15 cellular contexts compared by ENCODE assay signal in the genomic region with DNA sequence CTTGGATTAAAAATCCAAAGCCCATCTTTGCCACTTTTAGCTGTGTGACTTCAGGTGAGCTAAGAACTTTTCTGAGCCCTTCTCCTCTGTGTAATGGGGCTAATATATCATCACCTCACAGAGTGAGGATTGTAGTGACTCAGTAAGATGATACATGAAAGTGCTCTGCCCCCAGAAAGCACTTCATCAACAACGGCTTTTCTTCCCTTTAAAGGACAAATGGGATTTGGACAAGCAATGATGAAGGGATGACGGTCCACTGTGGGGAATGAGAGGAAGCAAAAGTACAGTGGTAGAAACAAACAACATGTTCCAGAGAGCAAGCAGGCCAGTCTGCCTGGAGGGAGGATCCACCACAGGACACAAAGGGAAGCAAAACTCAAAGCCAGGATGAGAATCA. TPM values are rescaled to one million over a fixed set of nuclear protein-coding genes. Genes with fewer than 3 reads are reported as not detected.
"Had no signal": no experiment of that assay in that cellular context is flagged by ENCODE, and none has a peak within 500 bp of the region (broad histone marks: within the 10 kb centered on the region; RNA-seq: fewer than 3 reads in every experiment).

No MANE protein-coding gene starts in this region.

- ATAC-seq: esophagus mucosa; foreskin keratinocyte; left cardiac atrium; naive thymus-derived CD4-positive, alpha-beta T cell had no signal

- H3K9me3 Mint-ChIP-seq: immature natural killer cell; naive thymus-derived CD4-positive, alpha-beta T cell had no signal

- H3K27me3 ChIP-seq: dorsolateral prefrontal cortex, foreskin keratinocyte, neutrophil, tibial nerve had no signal

- DNase-seq: activated CD4-positive, alpha-beta T cell treated with anti-CD3 and anti-CD28 coated beads for 4 hours; dorsolateral prefrontal cortex; foreskin keratinocyte; immature natural killer cell; left cardiac atrium; naive thymus-derived CD4-positive, alpha-beta T cell; retina; stimulated activated CD4-positive, alpha-beta T cell treated with anti-CD3 and anti-CD28 coated beads, Interleukin-4, amount 100 ng/mL, for 4 hours; T-helper 9 cell had no signal

- H3K4me3 ChIP-seq: dorsolateral prefrontal cortex, lung, skin epidermis, tibial nerve had no signal

- H3K27ac Mint-ChIP-seq: immature natural killer cell had no signal

- H3K9me3 ChIP-seq: neutrophil, tibial nerve had no signal

- H3K27me3 Mint-ChIP-seq: naive thymus-derived CD4-positive, alpha-beta T cell had no signal

- H3K4me3 Mint-ChIP-seq: immature natural killer cell; naive thymus-derived CD4-positive, alpha-beta T cell had no signal

- H3K27ac ChIP-seq: foreskin keratinocyte, neutrophil, skin epidermis, tibial nerve had no signal

- H3K4me1 ChIP-seq: foreskin keratinocyte, tibial nerve had no signal

RNA-seq across cellular contexts. Expression of gene TMED6, which starts 14.3 kb away (rescaled TPM):
- total RNA-seq: foreskin keratinocyte, SK-MEL-5, tibial nerve had no signal
- polyA plus RNA-seq: immature natural killer cell had no signal
